28 cellular contexts compared by ENCODE assay signal in genomic region chr2:117818921-117819320, GRCh38. TPM values are rescaled to one million over a fixed set of nuclear protein-coding genes. Genes with fewer than 3 reads are reported as not detected.
DNase-seq lines count a peak whose midpoint lies in the region; ATAC-seq and TF ChIP-seq lines count a peak whose summit lies in the region.
"Had no signal": no experiment of that assay in that cellular context is flagged by ENCODE, and none has a peak within 500 bp of the region (broad histone marks: within the 10 kb centered on the region; RNA-seq: fewer than 3 reads in every experiment).

No MANE protein-coding gene starts in this region.

- H3K79me2 ChIP-seq in hepatocyte: peaks cover 27% of the 10 kb centered on the region

- H3K36me3 ChIP-seq in hepatocyte (replicated peaks; ENCODE audit: insufficient read depth, low read depth): no peaks in the 10 kb centered on the region
- H3K36me3 ChIP-seq: uterus had no signal

- no peak overlapping the region for H3K27ac ChIP-seq in hepatocyte
- H3K27ac ChIP-seq: brain microvascular endothelial cell, C4-2B, neutrophil, right atrium auricular region, thyroid gland, uterus, VCaP had no signal

- CTCF ChIA-PET in activated CD4-positive, alpha-beta T cell treated with anti-CD3 and anti-CD28 coated beads, Interleukin-2, amount 10 ng/mL, durations not matched to agents 7 days and 5 days (lab: Charles Lee): interaction anchor here (2.1 kb wide), 1 partner anchor 184 kb away, joined by 5 read pairs; no protein-coding TSS in a partner anchor
- CTCF ChIA-PET in activated B cell treated with CpG ODN at 0.5 μM for 24 hours (lab: Charles Lee) (interaction anchor here (1.3 kb wide), 1 partner anchor 184 kb away, joined by 6 read pairs; no protein-coding TSS in a partner anchor), WTC11 (lab: Charles Lee) (no interaction called here)

- no peak for DNase-seq in activated CD4-positive, alpha-beta T cell treated with anti-CD3 and anti-CD28 coated beads, Interleukin-2, amount 10 ng/mL, durations not matched to agents 24 days and 14 days
- DNase-seq in activated CD4-positive, alpha-beta T cell treated with anti-CD3 and anti-CD28 coated beads, Interleukin-2, amount 10 ng/mL, durations not matched to agents 7 days and 5 days: no peak
- no peak for DNase-seq in CD14-positive monocyte (ENCODE audit: low spot score)
- no peak for DNase-seq in activated B cell treated with CpG ODN at 0.5 μM for 24 hours
- no peak for DNase-seq in immature natural killer cell
- no peak for DNase-seq in WTC11 (ENCODE audit: low spot score)
- DNase-seq in hepatocyte (ENCODE audit: low spot score): no peak
- DNase-seq in nephron progenitor cell: no peak
- DNase-seq: 8988T; activated CD8-positive, alpha-beta memory T cell treated with anti-CD3 and anti-CD28 coated beads, Interleukin-2, amount 50 U/mL, for 4 hours; activated effector memory CD4-positive, alpha-beta T cell treated with Interleukin-2 at 50 U/mL for 16 hours; amniotic stem cell; brain microvascular endothelial cell; mammary epithelial cell; NCI-H1105; NCI-H187 treated with DMSO at 0.1 percent for 48 hours; NCI-H2171 treated with DMSO at 0.1 percent for 48 hours; NCI-H510A treated with DMSO at 0.1 percent for 48 hours; posterior cingulate gyrus; T1000; thyroid gland; uterus had no signal

- POLR2A ChIA-PET in activated CD4-positive, alpha-beta T cell treated with anti-CD3 and anti-CD28 coated beads, Interleukin-2, amount 10 ng/mL, durations not matched to agents 7 days and 5 days (lab: Charles Lee): no interaction called here
- POLR2A ChIA-PET in activated B cell treated with CpG ODN at 0.5 μM for 24 hours (lab: Charles Lee) (no interaction called here), WTC11 (lab: Charles Lee) (no interaction called here)

- no peak overlapping the region for H3K4me3 Mint-ChIP-seq in activated CD4-positive, alpha-beta T cell treated with anti-CD3 and anti-CD28 coated beads, Interleukin-2, amount 10 ng/mL, durations not matched to agents 24 days and 14 days
- no peak overlapping the region for H3K4me3 Mint-ChIP-seq in activated CD4-positive, alpha-beta T cell treated with anti-CD3 and anti-CD28 coated beads, Interleukin-2, amount 10 ng/mL, durations not matched to agents 7 days and 5 days
- no peak overlapping the region for H3K4me3 Mint-ChIP-seq in CD14-positive monocyte
- no peak overlapping the region for H3K4me3 Mint-ChIP-seq in activated B cell treated with CpG ODN at 0.5 μM for 24 hours
- H3K4me3 Mint-ChIP-seq in immature natural killer cell: no peak overlapping the region
- H3K4me3 Mint-ChIP-seq in WTC11: no peak overlapping the region
- H3K4me3 Mint-ChIP-seq in nephron progenitor cell: no peak overlapping the region

- no peak overlapping the region for H3K4me3 ChIP-seq in hepatocyte
- H3K4me3 ChIP-seq: K562, right atrium auricular region, smooth muscle cell, thyroid gland, uterus had no signal

- intact Hi-C loops in activated CD4-positive, alpha-beta T cell treated with anti-CD3 and anti-CD28 coated beads, Interleukin-2, amount 10 ng/mL, durations not matched to agents 24 days and 14 days (cut with micrococcal nuclease): no loop called here
- intact Hi-C loops in CD14-positive monocyte (cut with micrococcal nuclease) (loop anchor here (5.0 to 10.0 kb wide), 2 partner anchors 183 to 186 kb away; no protein-coding TSS in a partner anchor), activated B cell treated with CpG ODN at 0.5 μM for 24 hours (cut with micrococcal nuclease) (loop anchor here (5.0 to 10.0 kb wide), 4 partner anchors 406 to 1938 kb away; partner anchors contain the start of genes PTPN4 and TMEM37)

- no peak overlapping the region for H3K4me2 ChIP-seq in hepatocyte
- H3K4me2 ChIP-seq: smooth muscle cell had no signal

- H3K9me3 Mint-ChIP-seq in activated CD4-positive, alpha-beta T cell treated with anti-CD3 and anti-CD28 coated beads, Interleukin-2, amount 10 ng/mL, durations not matched to agents 24 days and 14 days: no peaks in the 10 kb centered on the region
- no peaks in the 10 kb centered on the region for H3K9me3 Mint-ChIP-seq in activated CD4-positive, alpha-beta T cell treated with anti-CD3 and anti-CD28 coated beads, Interleukin-2, amount 10 ng/mL, durations not matched to agents 7 days and 5 days
- H3K9me3 Mint-ChIP-seq in CD14-positive monocyte: no peaks in the 10 kb centered on the region
- no peaks in the 10 kb centered on the region for H3K9me3 Mint-ChIP-seq in activated B cell treated with CpG ODN at 0.5 μM for 24 hours
- no peaks in the 10 kb centered on the region for H3K9me3 Mint-ChIP-seq in immature natural killer cell
- no peaks in the 10 kb centered on the region for H3K9me3 Mint-ChIP-seq in WTC11
- H3K9me3 Mint-ChIP-seq in nephron progenitor cell: no peaks in the 10 kb centered on the region

- TF ChIP-seq CTCF in CD14-positive monocyte (IDR thresholded peaks at IDR 0.05) (no peak), activated B cell treated with CpG ODN at 0.5 μM for 24 hours (IDR thresholded peaks at IDR 0.05) (no peak), WTC11 (IDR thresholded peaks at IDR 0.05) (no peak), hepatocyte (IDR thresholded peaks at IDR 0.05; ENCODE audit: poor library complexity) (no peak), nephron progenitor cell (IDR thresholded peaks at IDR 0.05) (no peak)

- H3K9me3 ChIP-seq in hepatocyte (ENCODE audit: low read depth): no peaks in the 10 kb centered on the region
- H3K9me3 ChIP-seq: neutrophil, right atrium auricular region, thyroid gland, uterus had no signal

- no peak overlapping the region for H2AFZ ChIP-seq in hepatocyte

- 97% methylated on average over 3 of the region's 3 CpGs for WGBS in hepatocyte (ENCODE audit: low lambda C conversion rate, missing lambda C conversion rate)

- no peaks in the 10 kb centered on the region for H4K20me1 ChIP-seq in hepatocyte (ENCODE audit: insufficient read depth, poor library complexity, severe bottlenecking)

- H3K9me2 ChIP-seq in hepatocyte (replicated peaks; ENCODE audit: insufficient read depth): no peaks in the 10 kb centered on the region

- H3K27me3 ChIP-seq in hepatocyte: no peaks in the 10 kb centered on the region
- H3K27me3 ChIP-seq: brain microvascular endothelial cell, neutrophil, right atrium auricular region, thyroid gland, uterus had no signal

- peaks cover 8% of the 10 kb centered on the region for H3K4me1 ChIP-seq in hepatocyte (ENCODE audit: insufficient read depth)

- H3K27ac Mint-ChIP-seq in activated CD4-positive, alpha-beta T cell treated with anti-CD3 and anti-CD28 coated beads, Interleukin-2, amount 10 ng/mL, durations not matched to agents 24 days and 14 days: peak overlapping the region; percentile 40
- no peak overlapping the region for H3K27ac Mint-ChIP-seq in activated CD4-positive, alpha-beta T cell treated with anti-CD3 and anti-CD28 coated beads, Interleukin-2, amount 10 ng/mL, durations not matched to agents 7 days and 5 days
- H3K27ac Mint-ChIP-seq in CD14-positive monocyte: peak overlapping the region in 6 of 7 donors; percentile 9 to 72 (median 58)
- peak overlapping the region; percentile 68 for H3K27ac Mint-ChIP-seq in activated B cell treated with CpG ODN at 0.5 μM for 24 hours
- H3K27ac Mint-ChIP-seq in immature natural killer cell: peak overlapping the region; percentile 70 to 100 (median 99)
- no peak overlapping the region for H3K27ac Mint-ChIP-seq in WTC11
- no peak overlapping the region for H3K27ac Mint-ChIP-seq in nephron progenitor cell

- peaks cover 38% of the 10 kb centered on the region for H3K4me1 Mint-ChIP-seq in activated CD4-positive, alpha-beta T cell treated with anti-CD3 and anti-CD28 coated beads, Interleukin-2, amount 10 ng/mL, durations not matched to agents 24 days and 14 days
- peaks cover 41% of the 10 kb centered on the region for H3K4me1 Mint-ChIP-seq in activated CD4-positive, alpha-beta T cell treated with anti-CD3 and anti-CD28 coated beads, Interleukin-2, amount 10 ng/mL, durations not matched to agents 7 days and 5 days
- H3K4me1 Mint-ChIP-seq in CD14-positive monocyte (peaks cover 11% of the 10 kb centered on the region), activated B cell treated with CpG ODN at 0.5 μM for 24 hours (peaks cover 60% of the 10 kb centered on the region), immature natural killer cell (peaks cover 17 to 51% of the 10 kb centered on the region in 2 donors), WTC11 (peaks cover 13% of the 10 kb centered on the region), nephron progenitor cell (peaks cover 22% of the 10 kb centered on the region)

- H3K36me3 Mint-ChIP-seq in activated CD4-positive, alpha-beta T cell treated with anti-CD3 and anti-CD28 coated beads, Interleukin-2, amount 10 ng/mL, durations not matched to agents 24 days and 14 days (ENCODE audit: low read depth): peaks cover 72% of the 10 kb centered on the region
- peaks cover 57% of the 10 kb centered on the region for H3K36me3 Mint-ChIP-seq in activated CD4-positive, alpha-beta T cell treated with anti-CD3 and anti-CD28 coated beads, Interleukin-2, amount 10 ng/mL, durations not matched to agents 7 days and 5 days (ENCODE audit: low read depth)
- H3K36me3 Mint-ChIP-seq in CD14-positive monocyte: peaks cover 70% of the 10 kb centered on the region in 2 donors
- peaks cover 87% of the 10 kb centered on the region for H3K36me3 Mint-ChIP-seq in activated B cell treated with CpG ODN at 0.5 μM for 24 hours (ENCODE audit: low read depth)
- peaks cover 20 to 70% (median 51%) of the 10 kb centered on the region in 3 donors for H3K36me3 Mint-ChIP-seq in immature natural killer cell
- H3K36me3 Mint-ChIP-seq in WTC11: peaks cover 74% of the 10 kb centered on the region
- H3K36me3 Mint-ChIP-seq in nephron progenitor cell (ENCODE audit: low read depth): peaks cover 64% of the 10 kb centered on the region

- no peaks in the 10 kb centered on the region for H3K27me3 Mint-ChIP-seq in activated CD4-positive, alpha-beta T cell treated with anti-CD3 and anti-CD28 coated beads, Interleukin-2, amount 10 ng/mL, durations not matched to agents 24 days and 14 days
- no peaks in the 10 kb centered on the region for H3K27me3 Mint-ChIP-seq in activated CD4-positive, alpha-beta T cell treated with anti-CD3 and anti-CD28 coated beads, Interleukin-2, amount 10 ng/mL, durations not matched to agents 7 days and 5 days
- H3K27me3 Mint-ChIP-seq in CD14-positive monocyte (ENCODE audit: low read depth in 3 of 3) (peaks cover 0 to 3% (median 0%) of the 10 kb centered on the region in 3 donors), activated B cell treated with CpG ODN at 0.5 μM for 24 hours (no peaks in the 10 kb centered on the region), immature natural killer cell (ENCODE audit: low read depth in 3 of 3) (peaks cover 9 to 15% (median 12%) of the 10 kb centered on the region in 3 donors), WTC11 (ENCODE audit: low read depth) (no peaks in the 10 kb centered on the region), nephron progenitor cell (ENCODE audit: low read depth, poor library complexity) (peaks cover 6% of the 10 kb centered on the region)

- ATAC-seq in activated B cell treated with CpG ODN at 0.5 μM for 24 hours (ENCODE audit: low read depth) (no peak), WTC11 (no peak)
- ATAC-seq: K562 had no signal

RNA-seq across cellular contexts. Expression of gene DDX18, which starts 4.4 kb away (rescaled TPM):
- 150 and 157 TPM in 2 replicates for total RNA-seq in activated CD4-positive, alpha-beta T cell treated with anti-CD3 and anti-CD28 coated beads, Interleukin-2, amount 10 ng/mL, durations not matched to agents 24 days and 14 days
- 10 to 100 TPM; 80.7 to 93.9 TPM for total RNA-seq in activated CD4-positive, alpha-beta T cell treated with anti-CD3 and anti-CD28 coated beads, Interleukin-2, amount 10 ng/mL, durations not matched to agents 7 days and 5 days
- polyA plus RNA-seq in CD14-positive monocyte: 10 to 100 TPM; 19.1 to 19.7 TPM
- total RNA-seq in activated B cell treated with CpG ODN at 0.5 μM for 24 hours: 98.9 and 109 TPM in 2 replicates
- polyA plus RNA-seq in immature natural killer cell: 10 to 100 TPM; 32.2 to 51.6 (median 34.6) TPM
- total RNA-seq in WTC11 (2021): 76.2 to 107 TPM (median 83.3 TPM) in 3 replicates
- total RNA-seq in hepatocyte: 47.0 and 58.9 TPM in 2 replicates
- polyA plus RNA-seq in hepatocyte: 27.7 and 30.8 TPM in 2 replicates

Comparison
In these comparisons a context has a peak if more than half of its experiments do, and no peak if none do; other contexts are left out.
1. H3K27ac Mint-ChIP-seq: peak in activated CD4-positive, alpha-beta T cell treated with anti-CD3 and anti-CD28 coated beads, Interleukin-2, amount 10 ng/mL, durations not matched to agents 24 days and 14 days (single experiment), CD14-positive monocyte (6 of 7), activated B cell treated with CpG ODN at 0.5 μM for 24 hours (single experiment) and immature natural killer cell (6 of 6); none in activated CD4-positive, alpha-beta T cell treated with anti-CD3 and anti-CD28 coated beads, Interleukin-2, amount 10 ng/mL, durations not matched to agents 7 days and 5 days (single experiment), WTC11 (single experiment) and nephron progenitor cell (single experiment).